30 cellular contexts compared by ENCODE assay signal in the genomic region with DNA sequence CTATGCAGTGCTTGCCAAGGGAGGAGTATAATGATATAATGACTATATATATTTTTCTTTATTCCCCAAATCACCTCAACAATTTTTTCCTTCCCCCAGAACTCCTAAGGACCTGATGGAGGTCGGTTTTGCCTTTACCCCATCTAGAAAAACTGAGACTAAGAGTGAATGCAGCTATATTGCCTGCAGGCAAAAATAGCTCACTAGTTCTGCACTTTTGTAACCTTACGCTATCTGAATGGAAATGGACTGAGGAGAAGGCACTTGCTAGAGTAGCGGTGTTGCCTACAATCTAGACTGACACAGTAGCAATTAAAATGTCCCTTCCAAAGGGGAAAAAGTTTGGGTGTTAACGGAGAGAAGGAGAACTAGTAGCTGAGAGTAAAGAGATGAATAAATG.
"Had no signal": no experiment of that assay in that cellular context is flagged by ENCODE, and none has a peak within 500 bp of the region (broad histone marks: within the 10 kb centered on the region; RNA-seq: fewer than 3 reads in every experiment).

No MANE protein-coding gene starts in this region.

- H3K27ac ChIP-seq: adrenal gland, ascending aorta, body of pancreas, brain microvascular endothelial cell, breast epithelium had no signal

- ATAC-seq: activated naive CD4-positive, alpha-beta T cell treated with anti-CD3 and anti-CD28 coated beads, Interleukin-2, amount 50 U/mL, for 72 hours; activated naive CD8-positive, alpha-beta T cell treated with anti-CD3 and anti-CD28 coated beads, Interleukin-2, amount 50 U/mL, for 24 hours; activated T-cell treated with anti-CD3 and anti-CD28 coated beads, Interleukin-2, amount 50 U/mL, for 4 hours; activated T-cell treated with anti-CD3 and anti-CD28 coated beads, Interleukin-2, amount 50 U/mL, for 72 hours; activated T-helper 17 cell treated with anti-CD3 and anti-CD28 coated beads, Interleukin-2, amount 50 U/mL, for 72 hours; body of pancreas had no signal

- H3K36me3 ChIP-seq: adrenal gland, ascending aorta, brain microvascular endothelial cell, breast epithelium had no signal

- H3K27me3 ChIP-seq: adrenal gland, ascending aorta, body of pancreas, brain microvascular endothelial cell, breast epithelium had no signal

- H3K9me3 ChIP-seq: adrenal gland, ascending aorta, body of pancreas, breast epithelium had no signal

- H3K4me3 ChIP-seq: adrenal gland, ascending aorta, body of pancreas, breast epithelium had no signal

- H3K4me1 ChIP-seq: adrenal gland, ascending aorta, body of pancreas, breast epithelium had no signal

- DNase-seq: activated effector memory CD4-positive, alpha-beta T cell treated with anti-CD3 and anti-CD28 coated beads, Interleukin-2, amount 50 U/mL, for 16 hours; activated effector memory CD4-positive, alpha-beta T cell treated with Interleukin-2 at 50 U/mL for 16 hours; activated gamma-delta T cell; activated gamma-delta T cell treated with Interleukin-2 at 50 U/mL for 16 hours; activated naive CD4-positive, alpha-beta T cell; activated naive CD4-positive, alpha-beta T cell treated with anti-CD3 and anti-CD28 coated beads for 36 hours; activated naive CD4-positive, alpha-beta T cell treated with anti-CD3 and anti-CD28 coated beads, Interleukin-2, amount 10 ng/mL, durations not matched to agents 7 days and 5 days; activated naive CD4-positive, alpha-beta T cell treated with Interleukin-2 at 50 U/mL for 16 hours; activated naive CD8-positive, alpha-beta T cell treated with anti-CD3 and anti-CD28 coated beads for 36 hours; activated naive CD8-positive, alpha-beta T cell treated with anti-CD3 and anti-CD28 coated beads, Interleukin-2, amount 10 ng/mL, durations not matched to agents 7 days and 5 days; activated naive CD8-positive, alpha-beta T cell treated with anti-CD3 and anti-CD28 coated beads, Interleukin-2, amount 50 U/mL, for 24 hours; activated T-cell treated with anti-CD3 and anti-CD28 coated beads, Interleukin-2, amount 50 U/mL, for 1 hour; activated T-cell treated with anti-CD3 and anti-CD28 coated beads, Interleukin-2, amount 50 U/mL, for 24 hours; activated T-cell treated with anti-CD3 and anti-CD28 coated beads, Interleukin-2, amount 50 U/mL, for 4 hours; activated T-cell treated with anti-CD3 and anti-CD28 coated beads, Interleukin-2, amount 50 U/mL, for 48 hours; activated T-cell treated with anti-CD3 and anti-CD28 coated beads, Interleukin-2, amount 50 U/mL, for 72 hours; adrenal gland; amniotic stem cell; amygdala; anterior cingulate cortex; aorta; body of pancreas; brain microvascular endothelial cell; caudate nucleus; central memory CD4-positive, alpha-beta T cell; cerebellar nuclear complex had no signal
